29 cellular contexts compared by ENCODE assay signal in the genomic region with DNA sequence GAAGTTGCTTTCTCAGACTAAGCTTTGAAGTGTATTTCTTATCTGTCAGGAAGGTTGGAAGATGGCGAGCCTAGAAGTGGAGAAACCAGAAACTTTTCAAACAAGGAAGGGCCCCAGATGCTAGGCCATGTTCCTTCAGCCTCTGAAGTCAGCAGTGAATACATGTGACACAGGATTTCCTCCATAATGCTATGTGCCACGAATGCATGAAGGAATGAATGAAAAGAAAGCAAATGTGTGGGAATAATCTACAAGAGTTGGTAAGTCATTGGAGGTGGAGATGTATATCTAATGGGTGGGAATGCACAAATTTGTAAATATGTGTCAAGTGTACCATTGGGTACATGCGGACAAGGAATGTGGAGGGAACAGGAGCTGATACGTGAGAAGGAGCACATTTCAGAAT.
"Had no signal": no experiment of that assay in that cellular context is flagged by ENCODE, and none has a peak within 500 bp of the region (broad histone marks: within the 10 kb centered on the region; RNA-seq: fewer than 3 reads in every experiment).

No MANE protein-coding gene starts in this region.

- FAIRE-seq: colon, endometrium, endothelial cell of umbilical vein, frontal cortex had no signal

- H3K9me3 ChIP-seq: colonic mucosa, esophagus muscularis mucosa, esophagus squamous epithelium, gastrocnemius medialis, gastroesophageal sphincter, heart left ventricle, heart right ventricle had no signal

- H3K36me3 ChIP-seq: colonic mucosa, esophagus muscularis mucosa, esophagus squamous epithelium, gastroesophageal sphincter, heart left ventricle had no signal

- H3K4me3 Mint-ChIP-seq: dendritic cell treated with granulocyte-macrophage colony-stimulating factor and Interleukin-4, amounts not matched to agents 40 ng/mL and 50 ng/mL, for 4 days; effector memory CD8-positive, alpha-beta T cell; endodermal cell had no signal

- H3K9me3 Mint-ChIP-seq: dendritic cell treated with granulocyte-macrophage colony-stimulating factor and Interleukin-4, amounts not matched to agents 40 ng/mL and 50 ng/mL, for 4 days; effector memory CD8-positive, alpha-beta T cell; endodermal cell had no signal

- H3K27me3 Mint-ChIP-seq: dendritic cell treated with granulocyte-macrophage colony-stimulating factor and Interleukin-4, amounts not matched to agents 40 ng/mL and 50 ng/mL, for 4 days; effector memory CD8-positive, alpha-beta T cell had no signal

- DNase-seq: colonic mucosa; cortex of kidney; dermis blood vessel endothelial cell; dorsolateral prefrontal cortex; effector CD4-positive, alpha-beta T cell; effector CD8-positive, alpha-beta T cell; effector memory CD4-positive, alpha-beta T cell; effector memory CD8-positive, alpha-beta T cell; endodermal cell; erythroblast; esophagus squamous epithelium; foreskin fibroblast; foreskin keratinocyte; foreskin melanocyte; gastrocnemius medialis; glutamatergic neuron; head of caudate nucleus; heart left ventricle; heart right ventricle had no signal

- ATAC-seq: effector memory CD8-positive, alpha-beta T cell; esophagus mucosa; foreskin keratinocyte; gastrocnemius medialis; gastroesophageal sphincter; heart left ventricle; heart right ventricle had no signal

- H3K27ac Mint-ChIP-seq: dendritic cell treated with granulocyte-macrophage colony-stimulating factor and Interleukin-4, amounts not matched to agents 40 ng/mL and 50 ng/mL, for 4 days; effector memory CD8-positive, alpha-beta T cell; endodermal cell had no signal

- H3K4me3 ChIP-seq: colonic mucosa, coronary artery, dorsolateral prefrontal cortex, esophagus muscularis mucosa, esophagus squamous epithelium, gastrocnemius medialis, gastroesophageal sphincter, heart left ventricle, heart right ventricle had no signal

- H3K27ac ChIP-seq: colonic mucosa, coronary artery, dorsolateral prefrontal cortex, epithelial cell of prostate, esophagus muscularis mucosa, esophagus squamous epithelium, foreskin keratinocyte, gastrocnemius medialis, gastroesophageal sphincter, heart left ventricle, heart right ventricle had no signal

- H3K4me1 ChIP-seq: colonic mucosa had no signal

- H3K27me3 ChIP-seq: colonic mucosa, esophagus muscularis mucosa, esophagus squamous epithelium, foreskin keratinocyte, gastrocnemius medialis, gastroesophageal sphincter, heart left ventricle, heart right ventricle had no signal
